35 cellular contexts compared by ENCODE assay signal in the genomic region with DNA sequence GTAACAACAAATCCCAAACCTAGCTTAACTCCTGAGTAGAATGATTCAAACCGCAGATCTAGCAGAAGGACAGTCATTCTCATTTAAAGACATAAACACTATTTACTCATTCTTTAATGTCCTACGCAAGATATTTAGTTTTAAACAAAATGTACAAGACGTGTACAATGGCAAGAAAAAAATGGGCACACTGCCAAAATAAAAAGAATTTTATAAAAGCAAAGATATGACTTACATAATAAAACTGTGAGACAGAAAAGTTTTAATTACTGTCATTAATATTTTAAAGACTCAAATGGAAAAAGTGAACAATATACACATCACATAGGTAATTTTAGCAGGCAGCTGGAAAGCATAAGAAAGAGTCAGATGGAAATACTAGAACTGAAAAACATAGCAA.
"Had no signal": no experiment of that assay in that cellular context is flagged by ENCODE, and none has a peak within 500 bp of the region (broad histone marks: within the 10 kb centered on the region; RNA-seq: fewer than 3 reads in every experiment).

No MANE protein-coding gene starts in this region.

- H3K9ac ChIP-seq: KMS-11 had no signal

- H3K4me3 ChIP-seq: MG63 had no signal

- H3K4me2 ChIP-seq: KMS-11 had no signal

- H3K36me3 ChIP-seq: MG63 had no signal

- H3K27me3 ChIP-seq: MG63 had no signal

- H3K9me3 ChIP-seq: MG63 had no signal

- DNase-seq: Karpas-422, Kasumi-1, KG1, MG63, MV-4-11, NCI-H1048, NCI-H1092, NCI-H1092 treated with DMSO at 0.1 percent for 48 hours, NCI-H1105, NCI-H1105 treated with DMSO at 0.1 percent for 48 hours, NCI-H1417, NCI-H1417 treated with DMSO at 0.1 percent for 48 hours, NCI-H1436, NCI-H1436 treated with DMSO at 0.1 percent for 48 hours, NCI-H146, NCI-H1694, NCI-H1694 treated with DMSO at 0.1 percent for 48 hours, NCI-H187, NCI-H187 treated with DMSO at 0.1 percent for 48 hours, NCI-H1930, NCI-H2029, NCI-H2029 treated with DMSO at 0.1 percent for 48 hours, NCI-H2081, NCI-H2081 treated with DMSO at 0.1 percent for 48 hours, NCI-H2107, NCI-H2227 treated with DMSO at 0.1 percent for 48 hours, NCI-H226, NCI-H345, NCI-H446, NCI-H446 treated with DMSO at 0.1 percent for 48 hours, NCI-H510A, NCI-H510A treated with DMSO at 0.1 percent for 48 hours, NCI-H524, NCI-H524 treated with DMSO at 0.1 percent for 48 hours had no signal

- H3K27ac ChIP-seq: KMS-11 had no signal
